In the genomic region with DNA sequence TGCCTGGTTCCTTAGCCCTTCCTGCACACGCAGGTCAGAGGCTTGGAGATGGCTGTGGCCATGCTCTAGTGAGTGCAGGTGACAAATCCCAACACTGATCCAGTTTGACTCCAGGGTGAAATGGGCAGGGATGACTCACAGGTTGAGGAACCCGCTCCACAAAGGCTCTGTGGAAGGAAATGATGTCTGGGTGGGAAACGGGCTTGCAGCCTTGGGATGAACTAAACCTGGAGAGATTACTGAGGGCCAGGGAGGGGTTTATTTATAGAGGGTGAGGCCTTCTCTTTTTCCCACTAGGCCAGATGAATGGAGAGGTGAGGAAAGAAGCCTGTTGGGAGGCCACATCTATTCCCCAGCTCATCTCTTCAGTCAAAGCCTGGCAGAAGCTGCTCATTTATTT, we compare ENCODE assay signal across 22 cellular contexts. TPM values are rescaled to one million over a fixed set of nuclear protein-coding genes. Genes with fewer than 3 reads are reported as not detected.
A peak's percentile ranks its signal among the peaks of the same experiment; 100 is the strongest.
DNase-seq lines count a peak whose midpoint lies in the region; ATAC-seq and TF ChIP-seq lines count a peak whose summit lies in the region.
"Had no signal": no experiment of that assay in that cellular context is flagged by ENCODE, and none has a peak within 500 bp of the region (broad histone marks: within the 10 kb centered on the region; RNA-seq: fewer than 3 reads in every experiment).

No MANE protein-coding gene starts in this region.

- H3K9me3 ChIP-seq in SJSA1 (replicated peaks) (no peaks in the 10 kb centered on the region), vagina (no peaks in the 10 kb centered on the region)
- H3K9me3 ChIP-seq: pancreas had no signal

- H3K27me3 ChIP-seq in SJSA1 (replicated peaks) (no peaks in the 10 kb centered on the region), vagina (no peaks in the 10 kb centered on the region)
- H3K27me3 ChIP-seq: BLaER1 treated with 17β-estradiol and CSF1 and Interleukin-3, amounts not matched to agents 10 nM and 100 nM; brain microvascular endothelial cell; pancreas; SJCRH30 had no signal

- no peaks in the 10 kb centered on the region for H3K27me3 Mint-ChIP-seq in glutamatergic neuron (ENCODE audit: unreplicated experiment)

- DNase-seq in SIG-M5 treated with dmso at 0.1 percent for 504 hours (lab: John Stamatoyannopoulos, UW; ENCODE audit: unreplicated experiment) (peak; percentile 11), SIG-M5 (lab: John Stamatoyannopoulos, UW) (no peak), SJSA1 (ENCODE audit: low read depth in 1 of 2, low spot score in 2 of 2) (no peak), glomerular visceral epithelial cell (ENCODE audit: extremely low spot score) (peak; percentile 45), vagina (ENCODE audit: extremely low spot score in 2 of 2) (peak in 1 of 2 donors; percentile 80), glutamatergic neuron (no peak), occipital lobe (lab: John Stamatoyannopoulos, UW) (no peak)
- DNase-seq: activated CD4-positive, alpha-beta T cell treated with anti-CD3 and anti-CD28 coated beads for 1 hour; activated CD8-positive, alpha-beta memory T cell treated with anti-CD3 and anti-CD28 coated beads, Interleukin-2, amount 50 U/mL, for 48 hours; brain microvascular endothelial cell; Karpas-422; lower lobe of right lung; naive B cell; NCI-H146; NCI-H345; pancreas; SJCRH30; T-helper 9 cell had no signal

- peaks cover 2% of the 10 kb centered on the region for H3K9me3 Mint-ChIP-seq in glutamatergic neuron (ENCODE audit: unreplicated experiment)

- no peak overlapping the region for H3K4me3 Mint-ChIP-seq in glutamatergic neuron (ENCODE audit: unreplicated experiment)
- H3K4me3 Mint-ChIP-seq: naive B cell had no signal

- H3K36me3 ChIP-seq in SJSA1 (no peaks in the 10 kb centered on the region), vagina (no peaks in the 10 kb centered on the region)
- H3K36me3 ChIP-seq: BLaER1 treated with 17β-estradiol and CSF1 and Interleukin-3, amounts not matched to agents 10 nM and 100 nM; brain microvascular endothelial cell; lower lobe of right lung; pancreas; SJCRH30 had no signal

- peak overlapping the region; percentile 6; the same call in 1 of the 2 replicates for H3K27ac ChIP-seq in SJSA1
- peak overlapping the region; percentile 12 for H3K27ac ChIP-seq in vagina
- H3K27ac ChIP-seq: 22Rv1, brain microvascular endothelial cell, lower lobe of right lung, pancreas, SJCRH30 had no signal

- no peak for ATAC-seq in HG03045 (IDR thresholded peaks at IDR 0.05; ENCODE audit: unreplicated experiment)
- ATAC-seq: activated naive CD4-positive, alpha-beta T cell treated with anti-CD3 and anti-CD28 coated beads, Interleukin-2, amount 50 U/mL, for 72 hours; lower lobe of right lung; pancreas had no signal

- H3K4me1 ChIP-seq in SJSA1 (replicated peaks) (peaks cover 33% of the 10 kb centered on the region), vagina (peaks cover 34% of the 10 kb centered on the region)

- TF ChIP-seq POLR2A in vagina (IDR thresholded peaks at IDR 0.05): no peak

- intact Hi-C loops in vagina (cut with DNase I): no loop called here

- H3K4me1 Mint-ChIP-seq in glutamatergic neuron (ENCODE audit: low read depth, unreplicated experiment): no peaks in the 10 kb centered on the region

- TF ChIP-seq CTCF in vagina (IDR thresholded peaks at IDR 0.05) (no peak), glutamatergic neuron (IDR thresholded peaks at IDR 0.05; ENCODE audit: partially characterized antibody, unreplicated experiment) (no peak)

- H3K4me3 ChIP-seq in SJSA1: no peak overlapping the region
- no peak overlapping the region for H3K4me3 ChIP-seq in vagina
- H3K4me3 ChIP-seq: BLaER1 treated with 17β-estradiol and CSF1 and Interleukin-3, amounts not matched to agents 10 nM and 100 nM; lower lobe of right lung; pancreas; SJCRH30 had no signal

- H3K36me3 Mint-ChIP-seq in glutamatergic neuron (ENCODE audit: unreplicated experiment): no peaks in the 10 kb centered on the region
- H3K36me3 Mint-ChIP-seq: activated naive CD4-positive, alpha-beta T cell treated with anti-CD3 and anti-CD28 coated beads, Interleukin-2, amount 50 U/mL, for 72 hours had no signal

- H3K27ac Mint-ChIP-seq in glutamatergic neuron (ENCODE audit: unreplicated experiment): no peak overlapping the region
- H3K27ac Mint-ChIP-seq: activated naive CD4-positive, alpha-beta T cell treated with anti-CD3 and anti-CD28 coated beads, Interleukin-2, amount 50 U/mL, for 72 hours had no signal

RNA-seq across cellular contexts. Expression of a gene that starts 29.3 kb away (rescaled TPM):
- total RNA-seq in SJSA1 (2014; rRNA removed; shearing (Covaris generic)): 45.2 and 159 TPM in 2 replicates
- 675 TPM for total RNA-seq in vagina
- not detected for total RNA-seq in glutamatergic neuron (ENCODE audit: unreplicated experiment)
- 6.6 TPM for total RNA-seq in occipital lobe

Comparison
In these comparisons a context has a peak if more than half of its experiments do, and no peak if none do; other contexts are left out.
1. DNase-seq: peak in SIG-M5 treated with dmso at 0.1 percent for 504 hours (single experiment) and glomerular visceral epithelial cell (single experiment); none in SIG-M5 (single experiment), SJSA1 (0 of 2), glutamatergic neuron (single experiment) and occipital lobe (single experiment).